ENCODE assay signal across 27 cellular contexts in genomic region chr2:75025216-75025615, GRCh38.
"Had no signal": no experiment of that assay in that cellular context is flagged by ENCODE, and none has a peak within 500 bp of the region (broad histone marks: within the 10 kb centered on the region; RNA-seq: fewer than 3 reads in every experiment).

No MANE protein-coding gene starts in this region.

- H3K4me1 ChIP-seq: parathyroid adenoma, psoas muscle, right lobe of liver, sigmoid colon, suprapubic skin, testis, tibial artery, transverse colon, upper lobe of left lung, vagina had no signal

- H3K27ac ChIP-seq: ovary, parathyroid adenoma, psoas muscle, right lobe of liver, sigmoid colon, suprapubic skin, testis, tibial artery, transverse colon, upper lobe of left lung, vagina had no signal

- H3K9me3 ChIP-seq: ovary, psoas muscle, right lobe of liver, sigmoid colon, suprapubic skin, testis, tibial artery, transverse colon, upper lobe of left lung, vagina had no signal

- H3K79me2 ChIP-seq: parathyroid adenoma had no signal

- H3K4me3 ChIP-seq: ovary, psoas muscle, right lobe of liver, sigmoid colon, suprapubic skin, testis, tibial artery, transverse colon, upper lobe of left lung, vagina had no signal

- DNase-seq: naive thymus-derived CD8-positive, alpha-beta T cell; nephron progenitor cell; occipital lobe; ovary; posterior cingulate gyrus; psoas muscle; right cardiac atrium; right lobe of liver; sigmoid colon; small intestine; stimulated activated CD4-positive, alpha-beta T cell treated with anti-CD3 and anti-CD28 coated beads, Interleukin-15, amount 100 ng/mL, for 24 hours; stimulated activated CD4-positive, alpha-beta T cell treated with anti-CD3 and anti-CD28 coated beads, Interleukin-2, amount 100 ng/mL, for 24 hours; stimulated activated CD4-positive, alpha-beta T cell treated with anti-CD3 and anti-CD28 coated beads, Interleukin-2, amount 100 ng/mL, for 48 hours; stimulated activated CD4-positive, alpha-beta T cell treated with anti-CD3 and anti-CD28 coated beads, Interleukin-4, amount 100 ng/mL, for 24 hours; stimulated activated naive CD4-positive, alpha-beta T cell; stimulated activated naive CD8-positive, alpha-beta T cell treated with anti-CD3 and anti-CD28 coated beads, Interleukin-15, amount 100 ng/mL, for 72 hours; stimulated activated naive CD8-positive, alpha-beta T cell treated with anti-CD3 and anti-CD28 coated beads, Interleukin-15, Interleukin-2, amounts not matched to agents 100 U/mL and 50 U/mL, for 24 hours; substantia nigra; testis; tibial artery; transverse colon; upper lobe of left lung had no signal

- H2AFZ ChIP-seq: parathyroid adenoma had no signal

- H3K9ac ChIP-seq: parathyroid adenoma had no signal

- H3K27me3 ChIP-seq: ovary, right lobe of liver, sigmoid colon, suprapubic skin, testis, tibial artery, transverse colon, upper lobe of left lung, vagina had no signal

- ATAC-seq: naive thymus-derived CD8-positive, alpha-beta T cell; natural killer cell treated with Interleukin-12 subunit alpha and Interleukin-12 subunit beta and Interleukin-15 and Interleukin-18, amount 100 ng/mL, for 72 hours; psoas muscle; right cardiac atrium; right lobe of liver; stimulated activated effector memory CD8-positive, alpha-beta T cell treated with anti-CD3 and anti-CD28 coated beads, Interleukin-12 subunit alpha, Interleukin-12 subunit beta, amount 100 ng/mL, for 72 hours; stimulated activated naive CD8-positive, alpha-beta T cell treated with anti-CD3 and anti-CD28 coated beads, Interleukin-15, amount 100 ng/mL, for 72 hours; stimulated activated naive CD8-positive, alpha-beta T cell treated with anti-CD3 and anti-CD28 coated beads, Interleukin-15, Interleukin-2, amounts not matched to agents 100 U/mL and 50 U/mL, for 24 hours had no signal

- H3K36me3 ChIP-seq: ovary, right lobe of liver, sigmoid colon, suprapubic skin, tibial artery, transverse colon, upper lobe of left lung, vagina had no signal
